Comparison of ENCODE assay signal across 2 cellular contexts in the genomic region with DNA sequence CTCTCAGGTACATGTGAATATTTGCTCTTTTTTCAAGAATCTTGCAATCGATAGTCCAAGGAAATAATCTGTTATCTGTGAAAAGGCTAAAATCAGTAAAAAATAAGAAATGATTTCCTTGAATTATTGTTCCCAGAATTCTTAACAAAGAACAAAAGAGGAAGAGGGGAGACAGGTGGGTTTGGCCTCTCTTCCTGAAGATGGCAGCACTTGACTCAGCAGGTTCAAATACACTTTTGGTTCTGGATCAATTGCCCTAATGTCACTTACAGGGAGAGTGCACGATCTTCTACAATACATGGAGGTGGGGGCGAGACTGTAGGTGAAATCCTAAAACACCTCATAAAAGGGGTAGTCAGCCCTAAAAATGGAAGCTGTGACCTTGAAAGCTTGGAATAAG.
TF ChIP-seq lines count a peak whose summit lies in the region.

No MANE protein-coding gene starts in this region.

TF ChIP-seq in K562, 482 proteins besides CTCF, POLR2A, EP300 and RAD21:
- TF ChIP-seq SPI1 (IDR thresholded peaks at IDR 0.05; ENCODE audit: borderline replicate concordance, low read depth, low read length) (0 out of 2 replicates have a peak, but pooled peaks have one; percentile 29), LEF1 (IDR thresholded peaks at IDR 0.05) (no peak)

TF ChIP-seq in SK-N-SH, 30 proteins besides CTCF, POLR2A, EP300 and RAD21:
- TF ChIP-seq FOSL2 (IDR thresholded peaks at IDR 0.05; ENCODE audit: borderline replicate concordance, low read depth) (no peak), NFIC (IDR thresholded peaks at IDR 0.05; ENCODE audit: borderline replicate concordance) (no peak), FOXJ3 (CRISPR knock-in tag; IDR thresholded peaks at IDR 0.05) (no peak), TAF1 (IDR thresholded peaks at IDR 0.05; ENCODE audit: borderline replicate concordance, low read depth, low read length) (no peak), EZH2phosphoT487 (IDR thresholded peaks at IDR 0.05; ENCODE audit: borderline replicate concordance, low read depth) (no peak), NRF1 (IDR thresholded peaks at IDR 0.05; ENCODE audit: low read depth, low read length) (no peak), RFX5 (IDR thresholded peaks at IDR 0.05; ENCODE audit: low read length) (no peak), SIN3A (IDR thresholded peaks at IDR 0.05; ENCODE audit: borderline replicate concordance, low read depth, low read length) (no peak), ELF1 (IDR thresholded peaks at IDR 0.05) (no peak), TEAD4 (IDR thresholded peaks at IDR 0.05; ENCODE audit: borderline replicate concordance, insufficient read depth) (no peak), JUND (IDR thresholded peaks at IDR 0.05) (no peak)
- TF ChIP-seq, protein P1, sequence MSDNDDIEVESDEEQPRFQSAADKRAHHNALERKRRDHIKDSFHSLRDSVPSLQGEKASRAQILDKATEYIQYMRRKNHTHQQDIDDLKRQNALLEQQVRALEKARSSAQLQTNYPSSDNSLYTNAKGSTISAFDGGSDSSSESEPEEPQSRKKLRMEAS (IDR thresholded peaks at IDR 0.05; ENCODE audit: low read depth) = no peak
- TF ChIP-seq, protein P2, sequence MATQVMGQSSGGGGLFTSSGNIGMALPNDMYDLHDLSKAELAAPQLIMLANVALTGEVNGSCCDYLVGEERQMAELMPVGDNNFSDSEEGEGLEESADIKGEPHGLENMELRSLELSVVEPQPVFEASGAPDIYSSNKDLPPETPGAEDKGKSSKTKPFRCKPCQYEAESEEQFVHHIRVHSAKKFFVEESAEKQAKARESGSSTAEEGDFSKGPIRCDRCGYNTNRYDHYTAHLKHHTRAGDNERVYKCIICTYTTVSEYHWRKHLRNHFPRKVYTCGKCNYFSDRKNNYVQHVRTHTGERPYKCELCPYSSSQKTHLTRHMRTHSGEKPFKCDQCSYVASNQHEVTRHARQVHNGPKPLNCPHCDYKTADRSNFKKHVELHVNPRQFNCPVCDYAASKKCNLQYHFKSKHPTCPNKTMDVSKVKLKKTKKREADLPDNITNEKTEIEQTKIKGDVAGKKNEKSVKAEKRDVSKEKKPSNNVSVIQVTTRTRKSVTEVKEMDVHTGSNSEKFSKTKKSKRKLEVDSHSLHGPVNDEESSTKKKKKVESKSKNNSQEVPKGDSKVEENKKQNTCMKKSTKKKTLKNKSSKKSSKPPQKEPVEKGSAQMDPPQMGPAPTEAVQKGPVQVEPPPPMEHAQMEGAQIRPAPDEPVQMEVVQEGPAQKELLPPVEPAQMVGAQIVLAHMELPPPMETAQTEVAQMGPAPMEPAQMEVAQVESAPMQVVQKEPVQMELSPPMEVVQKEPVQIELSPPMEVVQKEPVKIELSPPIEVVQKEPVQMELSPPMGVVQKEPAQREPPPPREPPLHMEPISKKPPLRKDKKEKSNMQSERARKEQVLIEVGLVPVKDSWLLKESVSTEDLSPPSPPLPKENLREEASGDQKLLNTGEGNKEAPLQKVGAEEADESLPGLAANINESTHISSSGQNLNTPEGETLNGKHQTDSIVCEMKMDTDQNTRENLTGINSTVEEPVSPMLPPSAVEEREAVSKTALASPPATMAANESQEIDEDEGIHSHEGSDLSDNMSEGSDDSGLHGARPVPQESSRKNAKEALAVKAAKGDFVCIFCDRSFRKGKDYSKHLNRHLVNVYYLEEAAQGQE (IDR thresholded peaks at IDR 0.05; ENCODE audit: low read depth, low read length) = no peak
- TF ChIP-seq, protein P3, sequence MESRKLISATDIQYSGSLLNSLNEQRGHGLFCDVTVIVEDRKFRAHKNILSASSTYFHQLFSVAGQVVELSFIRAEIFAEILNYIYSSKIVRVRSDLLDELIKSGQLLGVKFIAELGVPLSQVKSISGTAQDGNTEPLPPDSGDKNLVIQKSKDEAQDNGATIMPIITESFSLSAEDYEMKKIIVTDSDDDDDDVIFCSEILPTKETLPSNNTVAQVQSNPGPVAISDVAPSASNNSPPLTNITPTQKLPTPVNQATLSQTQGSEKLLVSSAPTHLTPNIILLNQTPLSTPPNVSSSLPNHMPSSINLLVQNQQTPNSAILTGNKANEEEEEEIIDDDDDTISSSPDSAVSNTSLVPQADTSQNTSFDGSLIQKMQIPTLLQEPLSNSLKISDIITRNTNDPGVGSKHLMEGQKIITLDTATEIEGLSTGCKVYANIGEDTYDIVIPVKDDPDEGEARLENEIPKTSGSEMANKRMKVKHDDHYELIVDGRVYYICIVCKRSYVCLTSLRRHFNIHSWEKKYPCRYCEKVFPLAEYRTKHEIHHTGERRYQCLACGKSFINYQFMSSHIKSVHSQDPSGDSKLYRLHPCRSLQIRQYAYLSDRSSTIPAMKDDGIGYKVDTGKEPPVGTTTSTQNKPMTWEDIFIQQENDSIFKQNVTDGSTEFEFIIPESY (IDR thresholded peaks at IDR 0.05; ENCODE audit: borderline replicate concordance, low read depth) = no peak
